ENCODE assay signal across 22 cellular contexts in genomic region chr9:78618735-78619134, GRCh38.
DNase-seq lines count a peak whose midpoint lies in the region; ATAC-seq and TF ChIP-seq lines count a peak whose summit lies in the region.
"Had no signal": no experiment of that assay in that cellular context is flagged by ENCODE, and none has a peak within 500 bp of the region (broad histone marks: within the 10 kb centered on the region; RNA-seq: fewer than 3 reads in every experiment).

No MANE protein-coding gene starts in this region.

- TF ChIP-seq EP300 in esophagus muscularis mucosa (IDR thresholded peaks at IDR 0.05), result no peak

- POLR2A ChIA-PET in AG04450 (lab: Yijun Ruan, JAX), result no interaction called here

- TF ChIP-seq CTCF in AG04450 (IDR thresholded peaks at IDR 0.05; ENCODE audit: low read depth, low read length) (0 out of 2 replicates have a peak, but pooled peaks have one; percentile 8), HFFc6 (IDR thresholded peaks at IDR 0.05) (peak; percentile 33), brain microvascular endothelial cell (IDR thresholded peaks at IDR 0.05; ENCODE audit: low read depth, low read length, missing control alignments) (peak; percentile 13), esophagus muscularis mucosa (IDR thresholded peaks at IDR 0.05) (no peak), coronary artery (IDR thresholded peaks at IDR 0.05) (no peak)

- H3K9me3 Mint-ChIP-seq in HFFc6, result no peaks in the 10 kb centered on the region

- peaks cover 80% of the 10 kb centered on the region for H3K4me1 Mint-ChIP-seq in HFFc6 (ENCODE audit: low read depth)
- H3K4me1 Mint-ChIP-seq: IgD-negative memory B cell had no signal

- H3K4me1 ChIP-seq in esophagus muscularis mucosa, result no peaks in the 10 kb centered on the region
- H3K4me1 ChIP-seq: SJCRH30 had no signal

- in situ Hi-C loops in brain microvascular endothelial cell (cut with HindIII; ENCODE audit: low pct_ligation_motif_present, low sequenced_read_pairs), result no loop called here

- ATAC-seq in GM18858 (IDR thresholded peaks at IDR 0.05; ENCODE audit: unreplicated experiment), result no peak

- no peak overlapping the region for H3K4me3 Mint-ChIP-seq in HFFc6
- H3K4me3 Mint-ChIP-seq: IgD-negative memory B cell had no signal

- H3K36me3 Mint-ChIP-seq in HFFc6 (ENCODE audit: low read depth), result peaks cover 12% of the 10 kb centered on the region
- H3K36me3 Mint-ChIP-seq: IgD-negative memory B cell had no signal

- H3K27ac ChIP-seq in AG04450 (ENCODE audit: low read depth, low read length) (no peak overlapping the region), brain microvascular endothelial cell (no peak overlapping the region), esophagus muscularis mucosa (replicated peaks in 1 of 4) (no peak overlapping the region), coronary artery (no peak overlapping the region)
- H3K27ac ChIP-seq: SJCRH30 had no signal

- H3K9me3 ChIP-seq in AG04450 (ENCODE audit: control insufficient read depth, insufficient read depth, low read length) (no peaks in the 10 kb centered on the region), esophagus muscularis mucosa (no peaks in the 10 kb centered on the region)
- H3K9me3 ChIP-seq: MG63, SJCRH30 had no signal

- intact Hi-C loops in esophagus muscularis mucosa (cut with DNase I), result no loop called here

- H3K36me3 ChIP-seq in brain microvascular endothelial cell (replicated peaks) (no peaks in the 10 kb centered on the region), esophagus muscularis mucosa (no peaks in the 10 kb centered on the region)
- H3K36me3 ChIP-seq: MG63, SJCRH30 had no signal

- H3K27ac Mint-ChIP-seq in HFFc6, result 0 out of 2 replicates have a peak overlapping the region, but pooled peaks have one; percentile 98
- H3K27ac Mint-ChIP-seq: IgD-negative memory B cell had no signal

- no peaks in the 10 kb centered on the region for H3K27me3 ChIP-seq in AG04450 (ENCODE audit: control insufficient read depth, insufficient read depth, low read length)
- H3K27me3 ChIP-seq in brain microvascular endothelial cell (replicated peaks), result no peaks in the 10 kb centered on the region
- H3K27me3 ChIP-seq in esophagus muscularis mucosa, result no peaks in the 10 kb centered on the region
- H3K27me3 ChIP-seq: MG63, SJCRH30 had no signal

- no peak for DNase-seq in AG04450 (ENCODE audit: low read depth, low spot score)
- DNase-seq in HFFc6, result no peak
- no peak for DNase-seq in brain microvascular endothelial cell
- peak; percentile 45 for DNase-seq in esophagus muscularis mucosa (ENCODE audit: extremely low spot score)
- no peak for DNase-seq in coronary artery (ENCODE audit: low spot score)
- no peak for DNase-seq in NCI-H1930 (lab: John Stamatoyannopoulos, UW)
- DNase-seq in NCI-H128 (lab: John Stamatoyannopoulos, UW; ENCODE audit: unreplicated experiment), result no peak
- DNase-seq: 8988T, DMS79, Kasumi-1, MG63, NCI-H1417 treated with DMSO at 0.1 percent for 48 hours, NCI-H187, NCI-H2171, NCI-H345, NCI-H524, NCI-H82, OCI-M1, SJCRH30, T-helper 1 cell had no signal

- WGBS in esophagus muscularis mucosa, result 60% methylated on average over 2 of the region's 2 CpGs

- no peak for TF ChIP-seq POLR2A in esophagus muscularis mucosa (IDR thresholded peaks at IDR 0.05; ENCODE audit: low read depth)

- H3K4me3 ChIP-seq in AG04450 (ENCODE audit: low read depth, low read length) (no peak overlapping the region), brain microvascular endothelial cell (ENCODE audit: low read depth, low read length) (no peak overlapping the region), esophagus muscularis mucosa (no peak overlapping the region), coronary artery (no peak overlapping the region)
- H3K4me3 ChIP-seq: MG63, SJCRH30 had no signal

- peaks cover 2% of the 10 kb centered on the region; the same call in 1 of the 2 replicates for H3K27me3 Mint-ChIP-seq in HFFc6 (ENCODE audit: insufficient read depth)

- CTCF ChIA-PET in AG04450 (lab: Charles Lee), result no interaction called here

Comparison
In these comparisons a context has a peak if more than half of its experiments do, and no peak if none do; other contexts are left out.
1. CTCF ChIP-seq: peak in AG04450 (single experiment), HFFc6 (single experiment) and brain microvascular endothelial cell (single experiment); none in esophagus muscularis mucosa (0 of 3) and coronary artery (single experiment).